ENCODE assay signal across 23 cellular contexts in genomic region chr1:182669266-182669665, GRCh38. TPM values are rescaled to one million over a fixed set of nuclear protein-coding genes. Genes with fewer than 3 reads are reported as not detected.
DNase-seq lines count a peak whose midpoint lies in the region; ATAC-seq, FAIRE-seq and TF ChIP-seq lines count a peak whose summit lies in the region.
"Had no signal": no experiment of that assay in that cellular context is flagged by ENCODE, and none has a peak within 500 bp of the region (broad histone marks: within the 10 kb centered on the region; RNA-seq: fewer than 3 reads in every experiment).

No MANE protein-coding gene starts in this region.

- no peak overlapping the region for H4K5ac ChIP-seq in H1 (ENCODE audit: insufficient read length, low read depth, low read length)
- no peak overlapping the region for H4K5ac ChIP-seq in mesendoderm (ENCODE audit: low read length)

- POLR2A ChIA-PET in H1 (lab: Charles Lee; ENCODE audit: partially characterized antibody): interaction anchor here (1.2 to 1.3 kb wide), 2 partner anchors 34 to 53 kb away, joined by 3 read pairs; no protein-coding TSS in a partner anchor

- no peaks in the 10 kb centered on the region for H3K36me3 Mint-ChIP-seq in activated T-helper 1 cell treated with anti-CD3 and anti-CD28 coated beads, Interleukin-12 subunit alpha, Interleukin-12 subunit beta, Interleukin-2, Interleukin-4 antibody, amounts not matched to agents 30 ng/mL and 10 ng/mL and 1 ng/mL, durations not matched to agents 14 hours and 24 hours and 36 hours (ENCODE audit: low read depth)
- H3K36me3 Mint-ChIP-seq: CD4-positive, alpha-beta memory T cell had no signal

- H3K27me3 ChIP-seq in H1 (replicated peaks in 1 of 4; ENCODE audit: control insufficient read depth in 3 of 4, extremely low read depth in 1 of 4, insufficient read depth in 3 of 4, low read length in 3 of 4) (peaks cover 0 to 4% (median 1%) of the 10 kb centered on the region in 4 experiments; a peak in 3 of 7 replicates), mesendoderm (ENCODE audit: insufficient read depth, low read length, poor library complexity) (no peaks in the 10 kb centered on the region), right lobe of liver (no peaks in the 10 kb centered on the region)

- 0 out of 2 replicates have a peak overlapping the region, but pooled peaks have one; percentile 10 for H2BK15ac ChIP-seq in H1 (ENCODE audit: low read length)
- no peak overlapping the region for H2BK15ac ChIP-seq in mesendoderm (replicated peaks; ENCODE audit: low read depth)

- peak overlapping the region; percentile 20; the same call in 1 of the 2 replicates for H3K18ac ChIP-seq in H1 (ENCODE audit: extremely low read depth, low read length)
- no peak overlapping the region for H3K18ac ChIP-seq in mesendoderm (ENCODE audit: low read length)

- FAIRE-seq in H1 (lab: Jason Lieb, UNC): no peak
- FAIRE-seq: A549, GM12878, GM19239, HTR-8/SVneo had no signal

- TF ChIP-seq CTCF in GM12873 (IDR thresholded peaks at IDR 0.05; ENCODE audit: insufficient read depth, low read depth, low read length, missing control alignments): peak; percentile 7
- TF ChIP-seq CTCF in H1 (IDR thresholded peaks at IDR 0.05; ENCODE audit: control extremely low read depth in 1 of 3, insufficient read depth in 1 of 3, low read depth in 1 of 3, low read length in 3 of 3): no peak
- TF ChIP-seq CTCF in right lobe of liver (IDR thresholded peaks at IDR 0.05): no peak

- H3K79me2 ChIP-seq in H1 (ENCODE audit: control insufficient read depth in 1 of 2, insufficient read depth in 2 of 2, low read length in 2 of 2) (no peaks in the 10 kb centered on the region), mesendoderm (ENCODE audit: control insufficient read depth, insufficient read depth, low read length) (no peaks in the 10 kb centered on the region)

- H4K8ac ChIP-seq in H1 (ENCODE audit: extremely low read depth, insufficient read depth, low read length) (no peak overlapping the region), mesendoderm (ENCODE audit: low read depth, low read length) (no peak overlapping the region)

- H3K23me2 ChIP-seq in H1 (ENCODE audit: low read depth, low read length): no peaks in the 10 kb centered on the region

- no peak for DNase-seq in activated T-helper 1 cell treated with anti-CD3 and anti-CD28 coated beads, Interleukin-12 subunit alpha, Interleukin-12 subunit beta, Interleukin-2, Interleukin-4 antibody, amounts not matched to agents 30 ng/mL and 10 ng/mL and 1 ng/mL, durations not matched to agents 14 hours and 24 hours and 36 hours (ENCODE audit: low spot score)
- DNase-seq in H1 (ENCODE audit: low read depth in 1 of 2, low spot score in 2 of 2) (no peak), mesendoderm (peak; percentile 40), right lobe of liver (no peak), foreskin melanocyte (no peak)
- DNase-seq in activated CD4-positive, CD25-positive, alpha-beta regulatory T cell treated with anti-CD3 and anti-CD28 coated beads, Interleukin-2, amount 50 U/mL, for 72 hours: no peak
- DNase-seq: AML-193; CD4-positive, alpha-beta memory T cell; DMS153; GF-D8; H7; IMR-90; KBM-7 had no signal

- intact Hi-C loops in activated T-helper 1 cell treated with anti-CD3 and anti-CD28 coated beads, Interleukin-12 subunit alpha, Interleukin-12 subunit beta, Interleukin-2, Interleukin-4 antibody, amounts not matched to agents 30 ng/mL and 10 ng/mL and 1 ng/mL, durations not matched to agents 14 hours and 24 hours and 36 hours (cut with micrococcal nuclease): no loop called here
- intact Hi-C loops in right lobe of liver (cut with DNase I): no loop called here

- peaks cover 6 to 27% (median 15%) of the 10 kb centered on the region in 4 experiments for H3K4me1 ChIP-seq in H1 (replicated peaks in 1 of 4; ENCODE audit: control insufficient read depth in 3 of 4, insufficient read depth in 4 of 4, low read length in 3 of 4)
- H3K4me1 ChIP-seq in mesendoderm (ENCODE audit: control insufficient read depth, low read depth, low read length): peaks cover 20% of the 10 kb centered on the region
- no peaks in the 10 kb centered on the region for H3K4me1 ChIP-seq in right lobe of liver
- H3K4me1 ChIP-seq: A549 had no signal

- H3K4me3 ChIP-seq in H1 (ENCODE audit: extremely low read depth in 1 of 4, insufficient read depth in 2 of 4, low read depth in 3 of 4, low read length in 4 of 4) (no peak overlapping the region), mesendoderm (ENCODE audit: low read length) (no peak overlapping the region), right lobe of liver (no peak overlapping the region)
- H3K4me3 ChIP-seq: A549, GM12878, GM23338 had no signal

- TF ChIP-seq RAD21 in H1 (IDR thresholded peaks at IDR 0.05 in 1 of 2, conservative IDR thresholded peaks at IDR 0.05 in 1 of 2; ENCODE audit: low read depth in 2 of 2, low read length in 2 of 2): no peak

- no peak for ATAC-seq in right lobe of liver
- ATAC-seq in GM18907 (IDR thresholded peaks at IDR 0.05; ENCODE audit: unreplicated experiment): no peak
- ATAC-seq: A549, GM12878, GM23338 had no signal

- H3K4ac ChIP-seq in H1 (replicated peaks; ENCODE audit: insufficient read length, low read depth, low read length) (no peak overlapping the region), mesendoderm (ENCODE audit: low read depth, low read length) (no peak overlapping the region)

- peak overlapping the region; percentile 21; the same call in 1 of the 2 replicates for H2BK5ac ChIP-seq in H1 (ENCODE audit: low read depth, low read length)
- H2BK5ac ChIP-seq in mesendoderm (ENCODE audit: low read length): no peak overlapping the region

- H3K14ac ChIP-seq in H1 (ENCODE audit: insufficient read length): no peak overlapping the region

- H3K56ac ChIP-seq in H1 (replicated peaks; ENCODE audit: insufficient read length, low read depth, low read length): no peak overlapping the region
- H3K56ac ChIP-seq in mesendoderm (ENCODE audit: low read length): no peak overlapping the region

- H3K79me1 ChIP-seq in H1 (ENCODE audit: low read depth, low read length): no peaks in the 10 kb centered on the region
- no peaks in the 10 kb centered on the region for H3K79me1 ChIP-seq in mesendoderm (ENCODE audit: low read length)

- no peak overlapping the region for H2AFZ ChIP-seq in H1 (ENCODE audit: low read length)
- H2AFZ ChIP-seq: GM23338 had no signal

- 0 out of 2 replicates have a peak overlapping the region, but pooled peaks have one; percentile 29 for H2AK5ac ChIP-seq in H1 (ENCODE audit: low read depth, low read length)
- no peak overlapping the region for H2AK5ac ChIP-seq in mesendoderm (ENCODE audit: low read length)

- peak overlapping the region; percentile 91 for H2BK20ac ChIP-seq in H1 (ENCODE audit: low read length)

- peak overlapping the region; percentile 69 for H2BK12ac ChIP-seq in H1 (ENCODE audit: low read depth, low read length)

- no peak for TF ChIP-seq EP300 in H1 (IDR thresholded peaks at IDR 0.05; ENCODE audit: borderline replicate concordance in 1 of 2, low read depth in 2 of 2, low read length in 2 of 2)

- peaks cover 27% of the 10 kb centered on the region for H3K27me3 Mint-ChIP-seq in activated T-helper 1 cell treated with anti-CD3 and anti-CD28 coated beads, Interleukin-12 subunit alpha, Interleukin-12 subunit beta, Interleukin-2, Interleukin-4 antibody, amounts not matched to agents 30 ng/mL and 10 ng/mL and 1 ng/mL, durations not matched to agents 14 hours and 24 hours and 36 hours (ENCODE audit: insufficient read depth)

- no peak overlapping the region for H3K9ac ChIP-seq in H1 (replicated peaks in 1 of 4; ENCODE audit: extremely low read depth in 1 of 4, low read depth in 3 of 4, low read length in 3 of 4)
- H3K9ac ChIP-seq in mesendoderm (ENCODE audit: low read length): no peak overlapping the region

- H3K4me3 Mint-ChIP-seq in activated T-helper 1 cell treated with anti-CD3 and anti-CD28 coated beads, Interleukin-12 subunit alpha, Interleukin-12 subunit beta, Interleukin-2, Interleukin-4 antibody, amounts not matched to agents 30 ng/mL and 10 ng/mL and 1 ng/mL, durations not matched to agents 14 hours and 24 hours and 36 hours: no peak overlapping the region
- H3K4me3 Mint-ChIP-seq: CD4-positive, alpha-beta memory T cell; GM23338 had no signal

- no peak overlapping the region for H4K91ac ChIP-seq in H1 (replicated peaks; ENCODE audit: insufficient read length, low read length)

- H3K4me2 ChIP-seq in H1 (ENCODE audit: insufficient read depth in 1 of 2, low read depth in 2 of 2, low read length in 2 of 2) (no peak overlapping the region), mesendoderm (ENCODE audit: low read length) (no peak overlapping the region)
- H3K4me2 ChIP-seq: A549 had no signal

- 80% methylated on average over 4 of the region's 4 CpGs; no CpG with 5 or more reads in 1 of the 2 experiments for WGBS in H1 (ENCODE audit: extremely low coverage in 1 of 2, insufficient coverage in 1 of 2, insufficient read length in 1 of 2, insufficient replicate concordance in 2 of 2, low coverage in 1 of 2, low lambda C conversion rate in 2 of 2, missing lambda C conversion rate in 1 of 2), 2 experiments
- no CpG with 5 or more reads among the region's 4 CpGs for WGBS in mesendoderm (ENCODE audit: extremely low coverage, insufficient coverage, low lambda C conversion rate)
- 94% methylated on average over 4 of the region's 4 CpGs for WGBS in right lobe of liver (ENCODE audit: insufficient coverage, low coverage, low lambda C conversion rate, missing lambda C conversion rate)

- peak overlapping the region; percentile 45 for H3K27ac Mint-ChIP-seq in activated T-helper 1 cell treated with anti-CD3 and anti-CD28 coated beads, Interleukin-12 subunit alpha, Interleukin-12 subunit beta, Interleukin-2, Interleukin-4 antibody, amounts not matched to agents 30 ng/mL and 10 ng/mL and 1 ng/mL, durations not matched to agents 14 hours and 24 hours and 36 hours
- H3K27ac Mint-ChIP-seq: CD4-positive, alpha-beta memory T cell had no signal

- H3K4me1 Mint-ChIP-seq in activated T-helper 1 cell treated with anti-CD3 and anti-CD28 coated beads, Interleukin-12 subunit alpha, Interleukin-12 subunit beta, Interleukin-2, Interleukin-4 antibody, amounts not matched to agents 30 ng/mL and 10 ng/mL and 1 ng/mL, durations not matched to agents 14 hours and 24 hours and 36 hours (ENCODE audit: low read depth): peaks cover 16% of the 10 kb centered on the region

- no peaks in the 10 kb centered on the region for H3K9me3 ChIP-seq in H1 (ENCODE audit: insufficient read depth in 2 of 2, low read depth in 1 of 2, low read length in 1 of 2)
- no peaks in the 10 kb centered on the region for H3K9me3 ChIP-seq in right lobe of liver
- H3K9me3 ChIP-seq: A549 had no signal

- no peak overlapping the region for H3K27ac ChIP-seq in H1 (ENCODE audit: low read depth, low read length)
- no peak overlapping the region for H3K27ac ChIP-seq in mesendoderm (ENCODE audit: low read depth, low read length)
- no peak overlapping the region for H3K27ac ChIP-seq in right lobe of liver
- H3K27ac ChIP-seq: 22Rv1, A549, C4-2B had no signal

- CTCF ChIA-PET in H1 (lab: Charles Lee; ENCODE audit: partially characterized antibody): interaction anchor here (1.0 to 4.1 kb wide), 3 partner anchors 57 to 70 kb away, joined by 3 to 28 read pairs (median 3); no protein-coding TSS in a partner anchor

- H2BK120ac ChIP-seq in H1 (replicated peaks; ENCODE audit: low read depth, low read length): no peak overlapping the region
- H2BK120ac ChIP-seq in mesendoderm (ENCODE audit: low read depth, low read length): no peak overlapping the region

- no peaks in the 10 kb centered on the region for H3K9me3 Mint-ChIP-seq in activated T-helper 1 cell treated with anti-CD3 and anti-CD28 coated beads, Interleukin-12 subunit alpha, Interleukin-12 subunit beta, Interleukin-2, Interleukin-4 antibody, amounts not matched to agents 30 ng/mL and 10 ng/mL and 1 ng/mL, durations not matched to agents 14 hours and 24 hours and 36 hours
- H3K9me3 Mint-ChIP-seq: CD4-positive, alpha-beta memory T cell; GM23338 had no signal

- TF ChIP-seq POLR2A in H1 (IDR thresholded peaks at IDR 0.05; ENCODE audit: control extremely low read depth in 1 of 2, low read depth in 2 of 2, low read length in 2 of 2) (no peak), right lobe of liver (IDR thresholded peaks at IDR 0.05) (no peak)

- no peak overlapping the region for H3K23ac ChIP-seq in H1 (ENCODE audit: insufficient read length)
- H3K23ac ChIP-seq in mesendoderm (ENCODE audit: low read length): no peak overlapping the region

- no peaks in the 10 kb centered on the region for H4K20me1 ChIP-seq in H1 (replicated peaks in 1 of 2; ENCODE audit: control insufficient read depth in 1 of 2, insufficient read depth in 2 of 2, low read length in 2 of 2)

- H3K36me3 ChIP-seq in H1 (ENCODE audit: control insufficient read depth in 2 of 4, insufficient read depth in 4 of 4, low read length in 3 of 4): no peaks in the 10 kb centered on the region
- H3K36me3 ChIP-seq in mesendoderm (ENCODE audit: control insufficient read depth, insufficient read depth, low read length): no peaks in the 10 kb centered on the region
- H3K36me3 ChIP-seq in right lobe of liver: no peaks in the 10 kb centered on the region

RNA-seq across cellular contexts. Expression of gene RGS8, which starts 15.1 kb away (rescaled TPM):
- not detected in 2 replicates for total RNA-seq in activated T-helper 1 cell treated with anti-CD3 and anti-CD28 coated beads, Interleukin-12 subunit alpha, Interleukin-12 subunit beta, Interleukin-2, Interleukin-4 antibody, amounts not matched to agents 30 ng/mL and 10 ng/mL and 1 ng/mL, durations not matched to agents 14 hours and 24 hours and 36 hours
- total RNA-seq in H1 (2021; fragmentation: NEBNext Ultra II Directional; extraction: Animal tissue kit (Norgen Biotek cat#: 25700)): 0.13 and 0.29 TPM in 2 replicates
- 0.16 and 0.23 TPM in 2 replicates for polyA plus RNA-seq in H1 (2011; rRNA removed)
- polyA plus RNA-seq in H1 (2011; cell fraction: cytosol; rRNA removed): 0.18 TPM
- 0.11 TPM for polyA plus RNA-seq in H1 (2011; cell fraction: nucleus; rRNA removed)
- polyA plus RNA-seq in H1 (2012, experiment 1 of 2): 0.10 to 0.42 TPM (median 0.17 TPM) in 4 replicates
- polyA plus RNA-seq in H1 (2012, experiment 2 of 2): 0.04 TPM
- 0.06 TPM for polyA plus RNA-seq in H1 (2013, experiment 1 of 2)
- 0.04 TPM for polyA plus RNA-seq in H1 (2013, experiment 2 of 2)
- 0.79 and 0.88 TPM in 2 replicates for polyA minus RNA-seq in H1 (2011; rRNA and poly(A)+ RNA removed)
- 0.37 TPM for polyA minus RNA-seq in H1 (2011; cell fraction: cytosol; rRNA and poly(A)+ RNA removed)
- polyA minus RNA-seq in H1 (2011; cell fraction: nucleus; rRNA and poly(A)+ RNA removed): 0.60 TPM
- polyA plus RNA-seq in mesendoderm (2013, experiment 1 of 2): 1.3 TPM
- polyA plus RNA-seq in mesendoderm (2013, experiment 2 of 2): 1.0 TPM
- not detected for total RNA-seq in right lobe of liver
- total RNA-seq: CD4-positive, alpha-beta memory T cell; IMR-90 had no signal
- polyA plus RNA-seq: A549; BJ; CD4-positive, alpha-beta memory T cell; IMR-90 had no signal
